ENCODE assay signal across 27 cellular contexts in the genomic region with DNA sequence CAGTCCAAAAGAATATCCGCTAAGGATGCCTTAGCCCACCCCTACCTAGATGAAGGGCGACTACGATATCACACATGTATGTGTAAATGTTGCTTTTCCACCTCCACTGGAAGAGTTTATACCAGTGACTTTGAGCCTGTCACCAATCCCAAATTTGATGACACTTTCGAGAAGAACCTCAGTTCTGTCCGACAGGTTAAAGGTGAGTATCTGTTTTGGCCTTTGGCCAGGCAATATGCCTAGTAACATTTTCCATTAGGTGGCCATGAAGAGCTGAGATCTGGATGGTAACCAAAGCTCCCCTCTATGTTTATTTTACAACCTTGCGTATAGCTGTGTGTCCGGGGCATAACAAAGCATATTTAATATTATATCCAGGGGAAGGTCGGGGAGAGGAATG.
"Had no signal": no experiment of that assay in that cellular context is flagged by ENCODE, and none has a peak within 500 bp of the region (broad histone marks: within the 10 kb centered on the region; RNA-seq: fewer than 3 reads in every experiment).

No MANE protein-coding gene starts in this region.

- DNase-seq: effector memory CD4-positive, alpha-beta T cell; foreskin keratinocyte; heart left ventricle; left cardiac atrium; left ventricle myocardium inferior; lower lobe of right lung; mucosa of descending colon; naive B cell; sigmoid colon; stimulated activated CD4-positive, alpha-beta T cell treated with anti-CD3 and anti-CD28 coated beads, Interleukin-2, amount 100 ng/mL, for 24 hours; stimulated activated CD4-positive, alpha-beta T cell treated with anti-CD3 and anti-CD28 coated beads, Interleukin-4, amount 100 ng/mL, for 24 hours; stimulated activated naive CD4-positive, alpha-beta T cell treated with Interleukin-2 at 50 U/mL for 16 hours; stomach; thyroid gland; trophoblast cell had no signal

- H3K27ac ChIP-seq: esophagus muscularis mucosa, foreskin keratinocyte, gastroesophageal sphincter, heart left ventricle, hepatocyte, left ventricle myocardium inferior, lower lobe of right lung, neural progenitor cell, prostate gland, right atrium auricular region, sigmoid colon, stomach, thyroid gland, vagina had no signal

- H3K4me3 Mint-ChIP-seq: naive B cell; natural killer cell treated with Interleukin-12 subunit alpha and Interleukin-12 subunit beta and Interleukin-15 and Interleukin-18, amount 100 ng/mL, for 72 hours; neural progenitor cell; stimulated activated effector memory CD8-positive, alpha-beta T cell treated with anti-CD3 and anti-CD28 coated beads, Interleukin-12 subunit alpha, Interleukin-12 subunit beta, amount 100 ng/mL, for 72 hours had no signal

- H3K27ac Mint-ChIP-seq: natural killer cell treated with Interleukin-12 subunit alpha and Interleukin-12 subunit beta and Interleukin-15 and Interleukin-18, amount 100 ng/mL, for 72 hours; neural progenitor cell; stimulated activated effector memory CD8-positive, alpha-beta T cell treated with anti-CD3 and anti-CD28 coated beads, Interleukin-12 subunit alpha, Interleukin-12 subunit beta, amount 100 ng/mL, for 72 hours had no signal

- H3K36me3 ChIP-seq: prostate gland had no signal

- H3K79me2 ChIP-seq: hepatocyte had no signal

- H3K27me3 Mint-ChIP-seq: naive B cell; natural killer cell treated with Interleukin-12 subunit alpha and Interleukin-12 subunit beta and Interleukin-15 and Interleukin-18, amount 100 ng/mL, for 72 hours had no signal

- H3K4me2 ChIP-seq: hepatocyte, neural progenitor cell had no signal

- FAIRE-seq: colon, endothelial cell of umbilical vein, islet of Langerhans had no signal

- H3K4me3 ChIP-seq: esophagus muscularis mucosa, gastroesophageal sphincter, heart left ventricle, hepatocyte, left ventricle myocardium inferior, lower lobe of right lung, mucosa of descending colon, neural progenitor cell, prostate gland, right atrium auricular region, sigmoid colon, stomach, thyroid gland, vagina had no signal

- H3K9me3 ChIP-seq: esophagus muscularis mucosa, gastroesophageal sphincter, heart left ventricle, left ventricle myocardium inferior, lower lobe of right lung, mucosa of descending colon, prostate gland, right atrium auricular region, sigmoid colon, stomach, thyroid gland, vagina had no signal

- H2AFZ ChIP-seq: hepatocyte, neural progenitor cell had no signal

- ATAC-seq: foreskin keratinocyte; gastroesophageal sphincter; heart left ventricle; left cardiac atrium; lower lobe of right lung; mucosa of descending colon; natural killer cell treated with Interleukin-12 subunit alpha and Interleukin-12 subunit beta and Interleukin-15 and Interleukin-18, amount 100 ng/mL, for 72 hours; stimulated activated effector memory CD8-positive, alpha-beta T cell treated with anti-CD3 and anti-CD28 coated beads, Interleukin-12 subunit alpha, Interleukin-12 subunit beta, amount 100 ng/mL, for 72 hours had no signal

- H3K9me3 Mint-ChIP-seq: naive B cell; natural killer cell treated with Interleukin-12 subunit alpha and Interleukin-12 subunit beta and Interleukin-15 and Interleukin-18, amount 100 ng/mL, for 72 hours; stimulated activated effector memory CD8-positive, alpha-beta T cell treated with anti-CD3 and anti-CD28 coated beads, Interleukin-12 subunit alpha, Interleukin-12 subunit beta, amount 100 ng/mL, for 72 hours had no signal

- H3K4me1 ChIP-seq: esophagus muscularis mucosa, foreskin keratinocyte, gastroesophageal sphincter, neural progenitor cell, prostate gland, right atrium auricular region, sigmoid colon, vagina had no signal

- H3K9ac ChIP-seq: neural progenitor cell had no signal

- H3K4me1 Mint-ChIP-seq: neural progenitor cell; stimulated activated effector memory CD8-positive, alpha-beta T cell treated with anti-CD3 and anti-CD28 coated beads, Interleukin-12 subunit alpha, Interleukin-12 subunit beta, amount 100 ng/mL, for 72 hours had no signal

- H3K27me3 ChIP-seq: esophagus muscularis mucosa, foreskin keratinocyte, gastroesophageal sphincter, heart left ventricle, hepatocyte, neural progenitor cell, right atrium auricular region, sigmoid colon, stomach, thyroid gland, vagina had no signal
